ENCODE assay signal across 9 cellular contexts in genomic region chr14:93044601-93045000, GRCh38.
DNase-seq lines count a peak whose midpoint lies in the region; ATAC-seq and TF ChIP-seq lines count a peak whose summit lies in the region.
"Had no signal": no experiment of that assay in that cellular context is flagged by ENCODE, and none has a peak within 500 bp of the region (broad histone marks: within the 10 kb centered on the region; RNA-seq: fewer than 3 reads in every experiment).

No MANE protein-coding gene starts in this region.

- peaks cover 0 to 7% (median 0%) of the 10 kb centered on the region in 3 donors for H3K36me3 Mint-ChIP-seq in immature natural killer cell

- H3K36me3 ChIP-seq in cardiac muscle cell (no peaks in the 10 kb centered on the region), SJSA1 (peaks cover 6% of the 10 kb centered on the region; the same call in 1 of the 2 replicates), upper lobe of right lung (no peaks in the 10 kb centered on the region), H7 (replicated peaks; ENCODE audit: control insufficient read depth, insufficient read depth, low read length) (no peaks in the 10 kb centered on the region)

- peak overlapping the region; percentile 52 to 93 (median 82) for H3K27ac Mint-ChIP-seq in immature natural killer cell

- H3K9me3 ChIP-seq in cardiac muscle cell (ENCODE audit: low read depth): no peaks in the 10 kb centered on the region
- no peaks in the 10 kb centered on the region for H3K9me3 ChIP-seq in SJSA1 (replicated peaks)
- no peaks in the 10 kb centered on the region for H3K9me3 ChIP-seq in upper lobe of right lung

- peak overlapping the region; percentile 41 to 75 (median 54) for H3K4me3 Mint-ChIP-seq in immature natural killer cell

- H3K4me3 ChIP-seq in cardiac muscle cell: no peak overlapping the region
- H3K4me3 ChIP-seq in SJSA1: no peak overlapping the region
- no peak overlapping the region for H3K4me3 ChIP-seq in upper lobe of right lung
- no peak overlapping the region for H3K4me3 ChIP-seq in H7 (ENCODE audit: insufficient read depth, low read depth, low read length)

- peaks cover 76 to 79% of the 10 kb centered on the region in 2 donors for H3K4me1 Mint-ChIP-seq in immature natural killer cell

- no peak for DNase-seq in cardiac muscle cell (ENCODE audit: low read depth in 1 of 2, low spot score in 1 of 2)
- no peak for DNase-seq in Right ventricle myocardium superior
- no peak for DNase-seq in SJSA1 (ENCODE audit: low read depth in 1 of 2, low spot score in 2 of 2)
- DNase-seq in immature natural killer cell: no peak
- peak; percentile 80 for DNase-seq in upper lobe of right lung
- no peak for DNase-seq in activated naive CD4-positive, alpha-beta T cell (lab: John Stamatoyannopoulos, UW)
- DNase-seq in H7: no peak
- DNase-seq: activated naive CD4-positive, alpha-beta T cell treated with anti-CD3 and anti-CD28 coated beads, Interleukin-2, amount 50 U/mL, for 16 hours had no signal

- H3K27ac ChIP-seq in cardiac muscle cell (peak overlapping the region; percentile 54), SJSA1 (peak overlapping the region; percentile 94), upper lobe of right lung (peak overlapping the region; percentile 74)

- TF ChIP-seq CTCF in cardiac muscle cell (IDR thresholded peaks at IDR 0.05; ENCODE audit: low read depth, low read length) (no peak), upper lobe of right lung (IDR thresholded peaks at IDR 0.05) (no peak)

- peaks cover 59% of the 10 kb centered on the region for H3K4me1 ChIP-seq in cardiac muscle cell (ENCODE audit: low read depth)
- peaks cover 98% of the 10 kb centered on the region for H3K4me1 ChIP-seq in SJSA1 (replicated peaks)
- H3K4me1 ChIP-seq in upper lobe of right lung: peaks cover 77% of the 10 kb centered on the region

- intact Hi-C loops in Right ventricle myocardium superior (cut with DNase I): loop anchor here (5.0 kb wide), 1 partner anchor 72 kb away; no protein-coding TSS in a partner anchor
- intact Hi-C loops in upper lobe of right lung (cut with DNase I): no loop called here

- H3K9me3 Mint-ChIP-seq in immature natural killer cell: no peaks in the 10 kb centered on the region

- no peak for ATAC-seq in Right ventricle myocardium superior (ENCODE audit: poor library complexity)
- ATAC-seq in upper lobe of right lung: peak; percentile 53
- no peak for ATAC-seq in GM21825 (IDR thresholded peaks at IDR 0.05; ENCODE audit: unreplicated experiment)

- H3K27me3 ChIP-seq in cardiac muscle cell (no peaks in the 10 kb centered on the region), SJSA1 (replicated peaks) (no peaks in the 10 kb centered on the region), upper lobe of right lung (no peaks in the 10 kb centered on the region), H7 (ENCODE audit: control insufficient read depth, insufficient read depth, low read length) (no peaks in the 10 kb centered on the region)

- peaks cover 0 to 8% (median 4%) of the 10 kb centered on the region in 3 donors for H3K27me3 Mint-ChIP-seq in immature natural killer cell (ENCODE audit: low read depth in 3 of 3)
